ENCODE assay signal across 6 cellular contexts in genomic region chr7:39824801-39825200, GRCh38.
"Had no signal": no experiment of that assay in that cellular context is flagged by ENCODE, and none has a peak within 500 bp of the region (broad histone marks: within the 10 kb centered on the region; RNA-seq: fewer than 3 reads in every experiment).

No MANE protein-coding gene starts in this region.

- DNase-seq: KBM-7 had no signal

- ATAC-seq: HepG2, K562 had no signal

- H3K4me3 ChIP-seq: K562 had no signal

- H3K27ac ChIP-seq: HL-60, KMS-11 had no signal

- H3K4me2 ChIP-seq: KMS-11 had no signal

- H3K27ac Mint-ChIP-seq: IgD-negative memory B cell had no signal

- H3K4me3 Mint-ChIP-seq: IgD-negative memory B cell had no signal

- H3K9ac ChIP-seq: KMS-11 had no signal
